In the genomic region with DNA sequence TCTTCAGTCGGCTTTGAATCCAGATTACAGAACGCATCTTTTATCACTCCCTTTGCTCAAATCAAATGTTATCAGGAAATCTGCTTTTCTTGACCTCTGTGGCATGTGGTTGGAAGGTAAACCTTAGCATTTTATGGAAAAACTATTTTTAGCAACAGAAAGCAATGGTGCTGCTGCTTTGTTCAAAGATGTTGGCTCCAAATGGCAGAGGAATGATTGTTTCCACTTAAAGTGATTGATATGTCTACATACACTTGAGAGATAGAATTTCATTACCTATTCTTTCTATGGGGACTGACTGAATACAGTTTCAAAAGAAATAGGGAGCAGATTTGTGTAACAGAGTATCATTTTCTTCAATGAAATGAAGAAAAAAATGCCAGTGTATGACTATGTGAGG, we compare ENCODE assay signal across 19 cellular contexts.
DNase-seq lines count a peak whose midpoint lies in the region; ATAC-seq and TF ChIP-seq lines count a peak whose summit lies in the region.
"Had no signal": no experiment of that assay in that cellular context is flagged by ENCODE, and none has a peak within 500 bp of the region (broad histone marks: within the 10 kb centered on the region; RNA-seq: fewer than 3 reads in every experiment).

No MANE protein-coding gene starts in this region.

- peak overlapping the region; percentile 24 for H3K4me2 ChIP-seq in neural cell (ENCODE audit: low read length)
- H3K4me2 ChIP-seq: BLaER1 had no signal

- peak overlapping the region; percentile 85 for H3K27ac ChIP-seq in neural cell (ENCODE audit: low read length)
- H3K27ac ChIP-seq: 22Rv1, BLaER1 had no signal

- peak; percentile 92 for TF ChIP-seq EP300 in neural cell (conservative IDR thresholded peaks at IDR 0.05; ENCODE audit: poor library complexity, severe bottlenecking)

- no peak overlapping the region for H2AFZ ChIP-seq in neural cell (ENCODE audit: low read depth, low read length)

- H3K9me2 ChIP-seq in neural cell (ENCODE audit: insufficient read depth, low read length), result no peaks in the 10 kb centered on the region

- H4K20me1 ChIP-seq in neural cell (ENCODE audit: insufficient read depth), result no peaks in the 10 kb centered on the region
- H4K20me1 ChIP-seq: BLaER1 had no signal

- no peak for TF ChIP-seq CTCF in neural cell (IDR thresholded peaks at IDR 0.05; ENCODE audit: poor library complexity, severe bottlenecking)

- no peak for ATAC-seq in HG03196 (IDR thresholded peaks at IDR 0.05; ENCODE audit: unreplicated experiment)
- ATAC-seq: T-cell had no signal

- DNase-seq in NCI-H1092 treated with DMSO at 0.1 percent for 48 hours (lab: John Stamatoyannopoulos, UW), result peak; percentile 17
- no peak for DNase-seq in NCI-H1092 (lab: John Stamatoyannopoulos, UW)
- DNase-seq in NCI-H146 treated with DMSO at 0.1 percent for 48 hours (lab: John Stamatoyannopoulos, UW; ENCODE audit: unreplicated experiment), result peak; percentile 69
- DNase-seq in NCI-H774 (lab: John Stamatoyannopoulos, UW), result peak; percentile 13
- no peak for DNase-seq in NCI-H1436 (lab: John Stamatoyannopoulos, UW)
- DNase-seq in superior temporal gyrus (ENCODE audit: extremely low spot score), result no peak
- DNase-seq: CD8-positive, alpha-beta memory T cell; H9; MV-4-11; NCI-H2029 treated with DMSO at 0.1 percent for 48 hours; NCI-H446 treated with DMSO at 0.1 percent for 48 hours; NK-92 treated with Interleukin-12 subunit alpha and Interleukin-12 subunit beta, amount 100 ng/mL, for 24 hours; OCI-M1; T-cell; T1000 had no signal

- H3K36me3 ChIP-seq in neural cell (ENCODE audit: insufficient read depth, low read length), result no peaks in the 10 kb centered on the region
- H3K36me3 ChIP-seq: BLaER1 had no signal

- H3K4me3 ChIP-seq in neural cell (ENCODE audit: low read length), result peak overlapping the region; percentile 31
- H3K4me3 ChIP-seq: BLaER1 had no signal

- no peaks in the 10 kb centered on the region for H3K27me3 ChIP-seq in neural cell (ENCODE audit: insufficient read depth, low read depth, low read length)
- H3K27me3 ChIP-seq: BLaER1 had no signal

- peaks cover 4% of the 10 kb centered on the region for H3F3A ChIP-seq in neural cell (ENCODE audit: insufficient read depth, low read length, poor library complexity, severe bottlenecking)

- no peaks in the 10 kb centered on the region for H3K79me2 ChIP-seq in neural cell (replicated peaks; ENCODE audit: insufficient read depth, low read length)

- peak overlapping the region; percentile 46 for H3K9ac ChIP-seq in neural cell (ENCODE audit: low read length)
- H3K9ac ChIP-seq: BLaER1 had no signal

- peak; percentile 54 for TF ChIP-seq RAD21 in neural cell (conservative IDR thresholded peaks at IDR 0.05)

- H3K9me3 ChIP-seq in neural cell (ENCODE audit: low read length), result no peaks in the 10 kb centered on the region
- H3K9me3 ChIP-seq: BLaER1 had no signal

TF ChIP-seq in neural cell, 6 proteins besides CTCF, POLR2A, EP300 and RAD21:
- TF ChIP-seq TAF1 (IDR thresholded peaks at IDR 0.05; ENCODE audit: low read depth) (no peak), SMC3 (conservative IDR thresholded peaks at IDR 0.05; ENCODE audit: poor library complexity) (peak; percentile 32), POLR2AphosphoS5 (IDR thresholded peaks at IDR 0.05) (peak; percentile 86)
- TF ChIP-seq, protein P1, sequence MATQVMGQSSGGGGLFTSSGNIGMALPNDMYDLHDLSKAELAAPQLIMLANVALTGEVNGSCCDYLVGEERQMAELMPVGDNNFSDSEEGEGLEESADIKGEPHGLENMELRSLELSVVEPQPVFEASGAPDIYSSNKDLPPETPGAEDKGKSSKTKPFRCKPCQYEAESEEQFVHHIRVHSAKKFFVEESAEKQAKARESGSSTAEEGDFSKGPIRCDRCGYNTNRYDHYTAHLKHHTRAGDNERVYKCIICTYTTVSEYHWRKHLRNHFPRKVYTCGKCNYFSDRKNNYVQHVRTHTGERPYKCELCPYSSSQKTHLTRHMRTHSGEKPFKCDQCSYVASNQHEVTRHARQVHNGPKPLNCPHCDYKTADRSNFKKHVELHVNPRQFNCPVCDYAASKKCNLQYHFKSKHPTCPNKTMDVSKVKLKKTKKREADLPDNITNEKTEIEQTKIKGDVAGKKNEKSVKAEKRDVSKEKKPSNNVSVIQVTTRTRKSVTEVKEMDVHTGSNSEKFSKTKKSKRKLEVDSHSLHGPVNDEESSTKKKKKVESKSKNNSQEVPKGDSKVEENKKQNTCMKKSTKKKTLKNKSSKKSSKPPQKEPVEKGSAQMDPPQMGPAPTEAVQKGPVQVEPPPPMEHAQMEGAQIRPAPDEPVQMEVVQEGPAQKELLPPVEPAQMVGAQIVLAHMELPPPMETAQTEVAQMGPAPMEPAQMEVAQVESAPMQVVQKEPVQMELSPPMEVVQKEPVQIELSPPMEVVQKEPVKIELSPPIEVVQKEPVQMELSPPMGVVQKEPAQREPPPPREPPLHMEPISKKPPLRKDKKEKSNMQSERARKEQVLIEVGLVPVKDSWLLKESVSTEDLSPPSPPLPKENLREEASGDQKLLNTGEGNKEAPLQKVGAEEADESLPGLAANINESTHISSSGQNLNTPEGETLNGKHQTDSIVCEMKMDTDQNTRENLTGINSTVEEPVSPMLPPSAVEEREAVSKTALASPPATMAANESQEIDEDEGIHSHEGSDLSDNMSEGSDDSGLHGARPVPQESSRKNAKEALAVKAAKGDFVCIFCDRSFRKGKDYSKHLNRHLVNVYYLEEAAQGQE (IDR thresholded peaks at IDR 0.05; ENCODE audit: borderline replicate concordance), result no peak

Comparison
In these comparisons a context has a peak if more than half of its experiments do, and no peak if none do; other contexts are left out.
1. DNase-seq: peak in NCI-H1092 treated with DMSO at 0.1 percent for 48 hours (single experiment), NCI-H146 treated with DMSO at 0.1 percent for 48 hours (single experiment) and NCI-H774 (single experiment); none in NCI-H1092 (single experiment), NCI-H1436 (single experiment) and superior temporal gyrus (single experiment).